In the genomic region with DNA sequence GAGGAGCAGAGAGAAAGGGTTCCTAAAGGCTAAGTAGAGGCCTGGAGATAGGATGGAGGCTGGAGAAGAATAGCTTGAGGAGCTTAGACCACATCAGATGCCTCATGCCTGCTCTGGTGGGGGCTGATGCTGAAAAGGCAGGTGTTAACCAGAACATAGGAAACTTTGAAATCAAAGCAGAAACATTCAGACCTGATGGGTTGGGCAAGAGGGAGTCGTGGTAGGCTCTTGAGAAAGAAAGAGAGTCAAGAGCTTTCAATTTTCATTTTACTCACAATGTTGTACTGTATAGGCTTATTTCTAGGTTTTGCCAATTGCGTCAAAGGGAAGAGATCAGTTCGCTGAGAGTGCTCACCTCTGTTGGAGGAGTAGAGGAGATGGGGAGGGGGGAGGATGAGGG, we compare ENCODE assay signal across 15 cellular contexts.
DNase-seq lines count a peak whose midpoint lies in the region; ATAC-seq, FAIRE-seq and TF ChIP-seq lines count a peak whose summit lies in the region.
"Had no signal": no experiment of that assay in that cellular context is flagged by ENCODE, and none has a peak within 500 bp of the region (broad histone marks: within the 10 kb centered on the region; RNA-seq: fewer than 3 reads in every experiment).

No MANE protein-coding gene starts in this region.

- H3K4me3 ChIP-seq in astrocyte (ENCODE audit: insufficient read depth, low read depth, low read length) (no peak overlapping the region), neural progenitor cell (no peak overlapping the region)

- H4K20me1 ChIP-seq in astrocyte (ENCODE audit: insufficient read depth, low read length) (no peaks in the 10 kb centered on the region), neural progenitor cell (ENCODE audit: low read depth) (no peaks in the 10 kb centered on the region)

- H3K27ac ChIP-seq in astrocyte (ENCODE audit: low read depth, low read length) (peak overlapping the region; percentile 7), neural progenitor cell (no peak overlapping the region)
- H3K27ac ChIP-seq: KMS-11 had no signal

- H3K4me1 ChIP-seq in astrocyte (ENCODE audit: insufficient read depth, low read length), result peaks cover 9% of the 10 kb centered on the region
- H3K4me1 ChIP-seq in neural progenitor cell, result peaks cover 4% of the 10 kb centered on the region

- no peaks in the 10 kb centered on the region for H3K79me2 ChIP-seq in astrocyte (ENCODE audit: insufficient read depth, low read length)
- no peaks in the 10 kb centered on the region for H3K79me2 ChIP-seq in neural progenitor cell (ENCODE audit: low read depth)

- no peak overlapping the region for H3K4me2 ChIP-seq in astrocyte (ENCODE audit: low read length)
- H3K4me2 ChIP-seq in neural progenitor cell, result no peak overlapping the region
- H3K4me2 ChIP-seq: KMS-11 had no signal

- H3K4me3 Mint-ChIP-seq in HFFc6 (no peak overlapping the region), astrocyte (ENCODE audit: unreplicated experiment) (no peak overlapping the region), neural progenitor cell (no peak overlapping the region)
- H3K4me3 Mint-ChIP-seq: CD8-positive, alpha-beta memory T cell had no signal

- ATAC-seq in GM18867 (IDR thresholded peaks at IDR 0.05; ENCODE audit: unreplicated experiment), result peak; percentile 83
- ATAC-seq: HCT116 had no signal

- H3K9ac ChIP-seq in astrocyte (ENCODE audit: low read length), result no peak overlapping the region
- H3K9ac ChIP-seq in neural progenitor cell, result no peak overlapping the region
- H3K9ac ChIP-seq: KMS-11 had no signal

- H3F3A ChIP-seq in neural progenitor cell (ENCODE audit: low read depth), result no peaks in the 10 kb centered on the region

- H3K27me3 Mint-ChIP-seq in HFFc6 (ENCODE audit: insufficient read depth) (peaks cover 1% of the 10 kb centered on the region; the same call in 1 of the 2 replicates), astrocyte (ENCODE audit: low read depth, unreplicated experiment) (peaks cover 19% of the 10 kb centered on the region), neural progenitor cell (ENCODE audit: insufficient read depth, low read depth) (peaks cover 4% of the 10 kb centered on the region)
- H3K27me3 Mint-ChIP-seq: CD8-positive, alpha-beta memory T cell had no signal

- no peaks in the 10 kb centered on the region for H3K36me3 Mint-ChIP-seq in HFFc6 (ENCODE audit: low read depth)
- no peaks in the 10 kb centered on the region for H3K36me3 Mint-ChIP-seq in astrocyte (ENCODE audit: low read depth, unreplicated experiment)
- H3K36me3 Mint-ChIP-seq in neural progenitor cell, result no peaks in the 10 kb centered on the region
- H3K36me3 Mint-ChIP-seq: CD8-positive, alpha-beta memory T cell had no signal

- no peak for FAIRE-seq in astrocyte (lab: Jason Lieb, UNC)
- FAIRE-seq: RCC 7860 had no signal

- peaks cover 3% of the 10 kb centered on the region for H3K27me3 ChIP-seq in astrocyte (ENCODE audit: insufficient read depth, low read length)
- no peaks in the 10 kb centered on the region for H3K27me3 ChIP-seq in neural progenitor cell

- H3K36me3 ChIP-seq in astrocyte (ENCODE audit: insufficient read depth, low read length) (no peaks in the 10 kb centered on the region), neural progenitor cell (no peaks in the 10 kb centered on the region)

- TF ChIP-seq CTCF in HFFc6 (IDR thresholded peaks at IDR 0.05) (no peak), astrocyte (IDR thresholded peaks at IDR 0.05; ENCODE audit: insufficient read depth, low read depth, low read length) (no peak), neural progenitor cell (IDR thresholded peaks at IDR 0.05) (no peak)

- H3K9me3 ChIP-seq in astrocyte (ENCODE audit: insufficient read depth, low read depth, low read length) (no peaks in the 10 kb centered on the region), neural progenitor cell (ENCODE audit: low read depth) (no peaks in the 10 kb centered on the region)

- H3K9me3 Mint-ChIP-seq in HFFc6 (no peaks in the 10 kb centered on the region), astrocyte (ENCODE audit: unreplicated experiment) (peaks cover 1% of the 10 kb centered on the region), neural progenitor cell (no peaks in the 10 kb centered on the region)

- H2AFZ ChIP-seq in astrocyte (ENCODE audit: low read depth, low read length), result no peak overlapping the region
- H2AFZ ChIP-seq in neural progenitor cell (replicated peaks), result no peak overlapping the region

- H3K4me1 Mint-ChIP-seq in HFFc6 (ENCODE audit: low read depth) (peaks cover 33% of the 10 kb centered on the region), astrocyte (ENCODE audit: low read depth, unreplicated experiment) (peaks cover 5% of the 10 kb centered on the region), neural progenitor cell (peaks cover 18% of the 10 kb centered on the region)
- H3K4me1 Mint-ChIP-seq: CD8-positive, alpha-beta memory T cell had no signal

- DNase-seq in HFFc6 (no peak), astrocyte (ENCODE audit: low read depth) (no peak), neural progenitor cell (ENCODE audit: low spot score) (no peak), SW 1271 (lab: John Stamatoyannopoulos, UW) (no peak), EL (no peak)
- no peak for DNase-seq in activated CD8-positive, alpha-beta memory T cell treated with anti-CD3 and anti-CD28 coated beads, Interleukin-2, amount 50 U/mL, for 48 hours
- DNase-seq: CD8-positive, alpha-beta memory T cell; MM.1S; NCI-H1105; NCI-H1694 treated with DMSO at 0.1 percent for 48 hours; SIG-M5 had no signal

- peak overlapping the region; percentile 82 for H3K27ac Mint-ChIP-seq in HFFc6
- no peak overlapping the region for H3K27ac Mint-ChIP-seq in astrocyte (ENCODE audit: unreplicated experiment)
- H3K27ac Mint-ChIP-seq in neural progenitor cell, result peak overlapping the region; percentile 23
- H3K27ac Mint-ChIP-seq: CD8-positive, alpha-beta memory T cell had no signal
